In the genomic region with DNA sequence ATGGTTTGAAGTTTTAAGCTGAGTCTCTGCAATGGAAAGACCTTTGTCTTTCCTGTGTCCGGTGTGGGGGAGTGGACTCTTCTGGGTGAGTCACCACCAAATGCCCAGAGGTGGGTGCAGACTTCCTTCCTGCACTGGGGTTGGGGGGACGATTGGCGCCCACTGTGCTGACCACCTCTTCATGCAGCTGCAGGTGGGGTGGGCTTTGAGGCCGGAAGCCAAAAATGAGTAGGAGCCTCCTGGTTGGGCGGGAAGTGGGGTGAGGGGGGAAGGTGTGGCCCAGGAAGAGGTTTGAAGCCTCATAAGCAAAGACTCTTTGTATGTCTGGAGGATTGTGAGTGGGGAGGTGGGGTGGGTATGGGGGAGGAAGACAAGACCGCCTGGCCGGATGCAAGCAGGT, we compare ENCODE assay signal across 12 cellular contexts. TPM values are rescaled to one million over a fixed set of nuclear protein-coding genes. Genes with fewer than 3 reads are reported as not detected.
A peak's percentile ranks its signal among the peaks of the same experiment; 100 is the strongest.
DNase-seq lines count a peak whose midpoint lies in the region; ATAC-seq and TF ChIP-seq lines count a peak whose summit lies in the region.
"Had no signal": no experiment of that assay in that cellular context is flagged by ENCODE, and none has a peak within 500 bp of the region (broad histone marks: within the 10 kb centered on the region; RNA-seq: fewer than 3 reads in every experiment).

No MANE protein-coding gene starts in this region.

- ATAC-seq in CD4-positive, alpha-beta T cell (ENCODE audit: poor library complexity), result peak; percentile 76
- peak; percentile 55 to 74 for ATAC-seq in activated T-cell treated with anti-CD3 and anti-CD28 coated beads, Interleukin-2, amount 50 U/mL, for 72 hours (replicated peaks in 1 of 2)
- peak; percentile 53 for ATAC-seq in mucosa of descending colon
- ATAC-seq in GM18519 (IDR thresholded peaks at IDR 0.05; ENCODE audit: low FRiP score, unreplicated experiment), result no peak

- H3K4me3 ChIP-seq in Jurkat, Clone E6-1 (ENCODE audit: low read length), result no peak overlapping the region; the same call in 1 of the 2 replicates
- H3K4me3 ChIP-seq in mucosa of descending colon, result no peak overlapping the region
- H3K4me3 ChIP-seq: left ventricle myocardium inferior, SJCRH30 had no signal

- H3K4me1 ChIP-seq in mucosa of descending colon (ENCODE audit: low read depth), result no peaks in the 10 kb centered on the region

- H3K27ac ChIP-seq in CD4-positive, alpha-beta T cell (ENCODE audit: low read depth, low read length), result peak overlapping the region; percentile 34
- H3K27ac ChIP-seq: left ventricle myocardium inferior, SJCRH30 had no signal

- TF ChIP-seq CTCF in CD4-positive, alpha-beta T cell (IDR thresholded peaks at IDR 0.05), result no peak
- TF ChIP-seq CTCF in mucosa of descending colon (IDR thresholded peaks at IDR 0.05), result no peak
- no peak for TF ChIP-seq CTCF in progenitor cell of endocrine pancreas (IDR thresholded peaks at IDR 0.05; ENCODE audit: unreplicated experiment)
- no peak for TF ChIP-seq CTCF in GM13977 (IDR thresholded peaks at IDR 0.05; ENCODE audit: extremely low read depth, insufficient read depth, missing control alignments)

- no peaks in the 10 kb centered on the region for H3K36me3 ChIP-seq in mucosa of descending colon (ENCODE audit: low read depth)
- H3K36me3 ChIP-seq: left ventricle myocardium inferior, SJCRH30 had no signal

- H3K36me3 Mint-ChIP-seq in CD4-positive, alpha-beta T cell (ENCODE audit: low read depth), result no peaks in the 10 kb centered on the region
- peaks cover 0 to 1% of the 10 kb centered on the region in 2 donors for H3K36me3 Mint-ChIP-seq in activated T-cell treated with anti-CD3 and anti-CD28 coated beads, Interleukin-2, amount 50 U/mL, for 72 hours (ENCODE audit: insufficient read depth in 2 of 2)
- H3K36me3 Mint-ChIP-seq in progenitor cell of endocrine pancreas (ENCODE audit: insufficient read depth), result no peaks in the 10 kb centered on the region

- peaks cover 72% of the 10 kb centered on the region for H3K4me1 Mint-ChIP-seq in CD4-positive, alpha-beta T cell (ENCODE audit: low read depth)
- H3K4me1 Mint-ChIP-seq in activated T-cell treated with anti-CD3 and anti-CD28 coated beads, Interleukin-2, amount 50 U/mL, for 72 hours (ENCODE audit: low read depth), result peaks cover 61% of the 10 kb centered on the region
- H3K4me1 Mint-ChIP-seq in progenitor cell of endocrine pancreas (ENCODE audit: low read depth), result no peaks in the 10 kb centered on the region

- no peaks in the 10 kb centered on the region for H3K27me3 Mint-ChIP-seq in CD4-positive, alpha-beta T cell
- H3K27me3 Mint-ChIP-seq in activated T-cell treated with anti-CD3 and anti-CD28 coated beads, Interleukin-2, amount 50 U/mL, for 72 hours (ENCODE audit: low read depth), result no peaks in the 10 kb centered on the region
- H3K27me3 Mint-ChIP-seq in progenitor cell of endocrine pancreas, result peaks cover 41% of the 10 kb centered on the region

- H3K27me3 ChIP-seq in CD4-positive, alpha-beta T cell (ENCODE audit: control insufficient read depth, insufficient read depth, low read length), result no peaks in the 10 kb centered on the region
- H3K27me3 ChIP-seq: SJCRH30 had no signal

- intact Hi-C loops in CD4-positive, alpha-beta T cell (cut with DNase I, micrococcal nuclease), result no loop called here
- intact Hi-C loops in mucosa of descending colon (cut with DNase I, micrococcal nuclease), result loop anchor here in 1 of 2 donors (5.0 kb wide), 1 partner anchor 121 kb away; no protein-coding TSS in a partner anchor

- CTCF ChIA-PET in CD4-positive, alpha-beta T cell (lab: Charles Lee), result interaction anchor here (1.4 to 1.6 kb wide), 2 partner anchors 120 to 139 kb away, joined by 4 to 6 read pairs; no protein-coding TSS in a partner anchor

- no peaks in the 10 kb centered on the region for H3K9me3 ChIP-seq in CD4-positive, alpha-beta T cell (ENCODE audit: control insufficient read depth, low read length)
- no peaks in the 10 kb centered on the region for H3K9me3 ChIP-seq in mucosa of descending colon
- H3K9me3 ChIP-seq: left ventricle myocardium inferior had no signal

- H3K27ac Mint-ChIP-seq in CD4-positive, alpha-beta T cell, result peak overlapping the region; percentile 80
- H3K27ac Mint-ChIP-seq in activated T-cell treated with anti-CD3 and anti-CD28 coated beads, Interleukin-2, amount 50 U/mL, for 72 hours, result peak overlapping the region; percentile 68
- no peak overlapping the region for H3K27ac Mint-ChIP-seq in progenitor cell of endocrine pancreas
- H3K27ac Mint-ChIP-seq: CD14-positive monocyte had no signal

- peak overlapping the region; percentile 65 for H3K4me3 Mint-ChIP-seq in CD4-positive, alpha-beta T cell
- peak overlapping the region; percentile 20 to 59 for H3K4me3 Mint-ChIP-seq in activated T-cell treated with anti-CD3 and anti-CD28 coated beads, Interleukin-2, amount 50 U/mL, for 72 hours
- no peak overlapping the region for H3K4me3 Mint-ChIP-seq in progenitor cell of endocrine pancreas (ENCODE audit: low read depth)
- H3K4me3 Mint-ChIP-seq: CD14-positive monocyte had no signal

- DNase-seq in CD4-positive, alpha-beta T cell, result peak in 7 of 10 experiments; percentile 8 to 50 (median 14)
- DNase-seq in Jurkat, Clone E6-1 (ENCODE audit: low read depth, low spot score), result peak; percentile 87
- DNase-seq in activated T-cell treated with anti-CD3 and anti-CD28 coated beads, Interleukin-2, amount 50 U/mL, for 72 hours, result peak; percentile 41 to 45
- DNase-seq in mucosa of descending colon (peak in 1 of 3 donors; percentile 58), Kasumi-1 (lab: John Stamatoyannopoulos, UW) (no peak), progenitor cell of endocrine pancreas (ENCODE audit: low spot score, unreplicated experiment) (no peak), GM13977 (ENCODE audit: low spot score) (no peak)
- DNase-seq: head of caudate nucleus, left ventricle myocardium inferior, SJCRH30 had no signal

- in situ Hi-C loops in GM13977 (cut with MboI; ENCODE audit: low pct_unique_long_range_greater_than_20kb, low sequenced_read_pairs, unreplicated experiment), result no loop called here

- H3K9me3 Mint-ChIP-seq in CD4-positive, alpha-beta T cell, result peaks cover 3% of the 10 kb centered on the region
- no peaks in the 10 kb centered on the region for H3K9me3 Mint-ChIP-seq in activated T-cell treated with anti-CD3 and anti-CD28 coated beads, Interleukin-2, amount 50 U/mL, for 72 hours
- H3K9me3 Mint-ChIP-seq in progenitor cell of endocrine pancreas (ENCODE audit: low read depth), result no peaks in the 10 kb centered on the region

- POLR2A ChIA-PET in CD4-positive, alpha-beta T cell (lab: Charles Lee), result interaction anchor here (0.6 to 1.6 kb wide), 6 partner anchors 16 to 140 kb away, joined by 3 to 8 read pairs (median 4); no protein-coding TSS in a partner anchor

RNA-seq across cellular contexts. Expression of a gene that starts 27.6 kb away (rescaled TPM):
- total RNA-seq in CD4-positive, alpha-beta T cell, result under 1 TPM; 0.36 to 0.52 TPM
- polyA plus RNA-seq in Jurkat, Clone E6-1 (2012; ENCODE audit: insufficient read depth, insufficient read length), result not detected
- 1 to 10 TPM; 3.0 to 4.3 TPM for total RNA-seq in activated T-cell treated with anti-CD3 and anti-CD28 coated beads, Interleukin-2, amount 50 U/mL, for 72 hours
- total RNA-seq in mucosa of descending colon, result 1 to 10 TPM in 2 of 3 donors, under 1 TPM in 1; 0.82 to 6.2 (median 4.8) TPM
- total RNA-seq in progenitor cell of endocrine pancreas, result 3.9 and 8.4 TPM in 2 replicates

Comparison
In these comparisons a context has a peak if more than half of its experiments do, and no peak if none do; other contexts are left out.
1. DNase-seq: peak in CD4-positive, alpha-beta T cell (7 of 10), Jurkat, Clone E6-1 (single experiment) and activated T-cell treated with anti-CD3 and anti-CD28 coated beads, Interleukin-2, amount 50 U/mL, for 72 hours (2 of 2); none in Kasumi-1 (0 of 2), progenitor cell of endocrine pancreas (single experiment) and GM13977 (single experiment).